Comparison of ENCODE assay signal across 8 cellular contexts in genomic region chr4:48016141-48017107, GRCh38. TPM values are rescaled to one million over a fixed set of nuclear protein-coding genes. Genes with fewer than 3 reads are reported as not detected.
DNase-seq lines count a peak whose midpoint lies in the region; ATAC-seq lines count a peak whose summit lies in the region.

Gene CNGA1 (minus strand): TSS chr4:48016681. CDS start chr4:47952689, 63,992 bp downstream.
Gene NIPAL1 (plus strand): TSS chr4:48016772. CDS start chr4:48016840, 68 bp downstream.

- ATAC-seq in GM21528 (IDR thresholded peaks at IDR 0.05; ENCODE audit: low FRiP score, unreplicated experiment): peak; percentile 93
- ATAC-seq in activated T-cell treated with anti-CD3 and anti-CD28 coated beads, Interleukin-2, amount 50 U/mL, for 4 hours: peak; percentile 91
- peak; percentile 88 for ATAC-seq in naive B cell (ENCODE audit: low read depth in 2 of 2)
- peak; percentile 95 for ATAC-seq in stimulated activated memory B cell treated with anti-CD40 and anti-IgM and Interleukin-4, amounts not matched to agents 10 μg/mL and 1 μg/mL and 100 μg/mL, for 72 hours

- no peaks in the 10 kb centered on the region for H3K36me3 ChIP-seq in HUES64 (ENCODE audit: insufficient read depth, low read length)

- peak within 1 kb of the TSS in 3 of 6 donors; percentile 54 to 75 (median 71) for H3K27ac Mint-ChIP-seq in naive B cell
- H3K27ac Mint-ChIP-seq in stimulated activated memory B cell treated with anti-CD40 and anti-IgM and Interleukin-4, amounts not matched to agents 10 μg/mL and 1 μg/mL and 100 μg/mL, for 72 hours: no peak within 1 kb of the TSS

- 3% methylated on average over 60 of the region's 60 CpGs for WGBS in HUES64

- H3K27ac ChIP-seq in HUES64 (ENCODE audit: low read depth, low read length): peak within 1 kb of the TSS; percentile 39; the same call in 1 of the 2 replicates

- peaks cover 25% of the 10 kb centered on the region for H3K4me1 ChIP-seq in HUES64 (ENCODE audit: insufficient read depth, low read length)

- peak within 1 kb of the TSS; percentile 86 for H3K4me3 Mint-ChIP-seq in activated T-cell treated with anti-CD3 and anti-CD28 coated beads, Interleukin-2, amount 50 U/mL, for 4 hours
- H3K4me3 Mint-ChIP-seq in naive B cell: peak within 1 kb of the TSS; percentile 81 to 92 (median 88)
- H3K4me3 Mint-ChIP-seq in stimulated activated memory B cell treated with anti-CD40 and anti-IgM and Interleukin-4, amounts not matched to agents 10 μg/mL and 1 μg/mL and 100 μg/mL, for 72 hours: peak within 1 kb of the TSS; percentile 85

- H3K4me3 ChIP-seq in HUES64 (ENCODE audit: low read length): peak within 1 kb of the TSS; percentile 80

- H3K4me1 Mint-ChIP-seq in activated T-cell treated with anti-CD3 and anti-CD28 coated beads, Interleukin-2, amount 50 U/mL, for 4 hours (ENCODE audit: low read depth): peaks cover 22% of the 10 kb centered on the region
- peaks cover 7 to 15% (median 10%) of the 10 kb centered on the region in 3 donors for H3K4me1 Mint-ChIP-seq in naive B cell
- peaks cover 20% of the 10 kb centered on the region for H3K4me1 Mint-ChIP-seq in stimulated activated memory B cell treated with anti-CD40 and anti-IgM and Interleukin-4, amounts not matched to agents 10 μg/mL and 1 μg/mL and 100 μg/mL, for 72 hours

- peak within 1 kb of the TSS; percentile 66 for H3K9ac ChIP-seq in HUES64 (ENCODE audit: low read depth, low read length)

- peaks cover 17% of the 10 kb centered on the region for H3K27me3 Mint-ChIP-seq in activated T-cell treated with anti-CD3 and anti-CD28 coated beads, Interleukin-2, amount 50 U/mL, for 4 hours (ENCODE audit: low read depth)
- H3K27me3 Mint-ChIP-seq in naive B cell: peaks cover 40 to 44% (median 41%) of the 10 kb centered on the region in 3 donors
- peaks cover 73% of the 10 kb centered on the region for H3K27me3 Mint-ChIP-seq in stimulated activated memory B cell treated with anti-CD40 and anti-IgM and Interleukin-4, amounts not matched to agents 10 μg/mL and 1 μg/mL and 100 μg/mL, for 72 hours

- no peaks in the 10 kb centered on the region for H3K36me3 Mint-ChIP-seq in activated T-cell treated with anti-CD3 and anti-CD28 coated beads, Interleukin-2, amount 50 U/mL, for 4 hours (ENCODE audit: insufficient read depth)
- H3K36me3 Mint-ChIP-seq in naive B cell: no peaks in the 10 kb centered on the region
- no peaks in the 10 kb centered on the region for H3K36me3 Mint-ChIP-seq in stimulated activated memory B cell treated with anti-CD40 and anti-IgM and Interleukin-4, amounts not matched to agents 10 μg/mL and 1 μg/mL and 100 μg/mL, for 72 hours

- no peaks in the 10 kb centered on the region for H3K9me3 ChIP-seq in HUES64 (ENCODE audit: insufficient read depth, low read depth, low read length)

- H3K27me3 ChIP-seq in HUES64 (ENCODE audit: insufficient read depth, low read length): peaks cover 19% of the 10 kb centered on the region

- peaks cover 4% of the 10 kb centered on the region for H3K9me3 Mint-ChIP-seq in activated T-cell treated with anti-CD3 and anti-CD28 coated beads, Interleukin-2, amount 50 U/mL, for 4 hours
- no peaks in the 10 kb centered on the region for H3K9me3 Mint-ChIP-seq in naive B cell
- H3K9me3 Mint-ChIP-seq in stimulated activated memory B cell treated with anti-CD40 and anti-IgM and Interleukin-4, amounts not matched to agents 10 μg/mL and 1 μg/mL and 100 μg/mL, for 72 hours: no peaks in the 10 kb centered on the region

- DNase-seq in DMS 273 (lab: John Stamatoyannopoulos, UW; ENCODE audit: unreplicated experiment): peak; percentile 89
- peak; percentile 24 for DNase-seq in OCI-M2 (lab: John Stamatoyannopoulos, UW; ENCODE audit: unreplicated experiment)
- DNase-seq in activated T-cell treated with anti-CD3 and anti-CD28 coated beads, Interleukin-2, amount 50 U/mL, for 4 hours: peak; percentile 67
- DNase-seq in fibroblast of gingiva (ENCODE audit: low read depth): peak; percentile 27
- peak; percentile 71 for DNase-seq in naive B cell

RNA-seq across cellular contexts. Expression of gene CNGA1, which starts in this region (rescaled TPM):
- not detected for polyA plus RNA-seq in HUES64 (2013, experiment 1 of 2)
- polyA plus RNA-seq in HUES64 (2013, experiment 2 of 2): 0.89 TPM
- under 1 TPM; 0.32 to 0.33 (median 0.33) TPM for total RNA-seq in activated T-cell treated with anti-CD3 and anti-CD28 coated beads, Interleukin-2, amount 50 U/mL, for 4 hours
- not detected for polyA plus RNA-seq in naive B cell (ENCODE audit: low read depth in 6 of 6)

RNA-seq across cellular contexts. Expression of gene NIPAL1, which starts in this region (rescaled TPM):
- 2.0 TPM for polyA plus RNA-seq in HUES64 (2013, experiment 1 of 2)
- polyA plus RNA-seq in HUES64 (2013, experiment 2 of 2): 1.5 TPM
- 1 to 10 TPM; 8.6 to 8.9 (median 8.8) TPM for total RNA-seq in activated T-cell treated with anti-CD3 and anti-CD28 coated beads, Interleukin-2, amount 50 U/mL, for 4 hours
- under 1 TPM in 2 of 6 donors, not detected in 4; 0.29 to 0.66 TPM for polyA plus RNA-seq in naive B cell (ENCODE audit: low read depth in 6 of 6)

Comparison
In these comparisons a context has a peak if more than half of its experiments do, and no peak if none do; other contexts are left out.
1. Peak in every context shown above with its lines: DNase-seq, ATAC-seq, H3K4me3 ChIP-seq and H3K27ac ChIP-seq.
2. Peak in DNase-seq and ATAC-seq in naive B cell; RNA of the genes that start here not detected or under 1 TPM.
3. DNase-seq: peak in every context shown above with its lines; median percentile 89 in DMS 273; 71 in naive B cell; 67 in activated T-cell treated with anti-CD3 and anti-CD28 coated beads, Interleukin-2, amount 50 U/mL, for 4 hours; 27 in fibroblast of gingiva; 24 in OCI-M2.